In genomic region chr17:9435165-9435564, GRCh38 we compare ENCODE assay signal across 39 cellular contexts.
"Had no signal": no experiment of that assay in that cellular context is flagged by ENCODE, and none has a peak within 500 bp of the region (broad histone marks: within the 10 kb centered on the region; RNA-seq: fewer than 3 reads in every experiment).

No MANE protein-coding gene starts in this region.

- H3K27me3 Mint-ChIP-seq: activated CD4-positive, alpha-beta memory T cell treated with anti-CD3 and anti-CD28 coated beads for 36 hours; activated CD4-positive, alpha-beta T cell treated with anti-CD3 and anti-CD28 coated beads, Interleukin-2, amount 10 ng/mL, durations not matched to agents 24 days and 14 days; activated CD8-positive, alpha-beta T cell treated with anti-CD3 and anti-CD28 coated beads for 36 hours; activated naive CD4-positive, alpha-beta T cell treated with anti-CD3 and anti-CD28 coated beads, Interleukin-2, amount 50 U/mL, for 24 hours; activated naive CD8-positive, alpha-beta T cell; activated naive CD8-positive, alpha-beta T cell treated with anti-CD3 and anti-CD28 coated beads, Interleukin-2, amount 10 ng/mL, durations not matched to agents 7 days and 5 days; activated naive CD8-positive, alpha-beta T cell treated with anti-CD3 and anti-CD28 coated beads, Interleukin-2, amount 50 U/mL, for 24 hours; activated T-helper 17 cell treated with anti-CD3 and anti-CD28 coated beads, Interleukin-2, amount 50 U/mL, for 72 hours; brain; central memory CD8-positive, alpha-beta T cell had no signal

- H3K4me3 ChIP-seq: ascending aorta, cardiac muscle cell had no signal

- H3K36me3 Mint-ChIP-seq: WTC11 had no signal

- DNase-seq: activated CD4-positive, alpha-beta memory T cell treated with anti-CD3 and anti-CD28 coated beads for 36 hours; activated CD4-positive, alpha-beta T cell treated with anti-CD3 and anti-CD28 coated beads for 1 hour; activated CD4-positive, alpha-beta T cell treated with anti-CD3 and anti-CD28 coated beads for 4 hours; activated CD4-positive, alpha-beta T cell treated with anti-CD3 and anti-CD28 coated beads, Interleukin-2, amount 10 ng/mL, durations not matched to agents 24 days and 14 days; activated CD4-positive, alpha-beta T cell treated with anti-CD3 and anti-CD28 coated beads, Interleukin-2, amount 50 U/mL, for 1 hour; activated CD4-positive, alpha-beta T cell treated with anti-CD3 and anti-CD28 coated beads, Interleukin-2, amount 50 U/mL, for 4 hours; activated CD4-positive, CD25-positive, alpha-beta regulatory T cell; activated CD8-positive, alpha-beta memory T cell treated with anti-CD3 and anti-CD28 coated beads, Interleukin-2, amount 50 U/mL, for 4 hours; activated CD8-positive, alpha-beta T cell treated with anti-CD3 and anti-CD28 coated beads for 36 hours; activated effector memory CD4-positive, alpha-beta T cell treated with anti-CD3 and anti-CD28 coated beads, Interleukin-2, amount 50 U/mL, for 16 hours; activated gamma-delta T cell treated with Interleukin-2 at 50 U/mL for 16 hours; activated naive CD4-positive, alpha-beta T cell; activated naive CD4-positive, alpha-beta T cell treated with anti-CD3 and anti-CD28 coated beads for 36 hours; activated naive CD8-positive, alpha-beta T cell treated with anti-CD3 and anti-CD28 coated beads, Interleukin-2, amount 10 ng/mL, durations not matched to agents 7 days and 5 days; activated naive CD8-positive, alpha-beta T cell treated with anti-CD3 and anti-CD28 coated beads, Interleukin-2, amount 50 U/mL, for 24 hours; activated T-cell treated with anti-CD3 and anti-CD28 coated beads for 4 hours; activated T-cell treated with anti-CD3 and anti-CD28 coated beads, Interleukin-2, amount 50 U/mL, for 1 hour; activated T-cell treated with anti-CD3 and anti-CD28 coated beads, Interleukin-2, amount 50 U/mL, for 4 hours; activated T-cell treated with anti-CD3 and anti-CD28 coated beads, Interleukin-2, amount 50 U/mL, for 72 hours; amygdala; anterior cingulate cortex; caudate nucleus; cerebellar nuclear complex; T-helper 1 cell; T-helper 2 cell; T-helper 9 cell; WERI-Rb-1 had no signal

- H3K27ac Mint-ChIP-seq: activated CD4-positive, alpha-beta memory T cell treated with anti-CD3 and anti-CD28 coated beads for 36 hours; activated CD4-positive, alpha-beta T cell treated with anti-CD3 and anti-CD28 coated beads, Interleukin-2, amount 10 ng/mL, durations not matched to agents 24 days and 14 days; activated CD8-positive, alpha-beta T cell treated with anti-CD3 and anti-CD28 coated beads for 36 hours; activated naive CD4-positive, alpha-beta T cell treated with anti-CD3 and anti-CD28 coated beads for 36 hours; activated naive CD4-positive, alpha-beta T cell treated with anti-CD3 and anti-CD28 coated beads, Interleukin-2, amount 50 U/mL, for 24 hours; activated naive CD8-positive, alpha-beta T cell; activated naive CD8-positive, alpha-beta T cell treated with anti-CD3 and anti-CD28 coated beads, Interleukin-2, amount 10 ng/mL, durations not matched to agents 7 days and 5 days; activated naive CD8-positive, alpha-beta T cell treated with anti-CD3 and anti-CD28 coated beads, Interleukin-2, amount 50 U/mL, for 24 hours; activated T-cell treated with anti-CD3 and anti-CD28 coated beads, Interleukin-2, amount 50 U/mL, for 72 hours; activated T-helper 1 cell treated with anti-CD3 and anti-CD28 coated beads, Interleukin-12 subunit alpha, Interleukin-12 subunit beta, Interleukin-2, Interleukin-4 antibody, amounts not matched to agents 30 ng/mL and 10 ng/mL and 1 ng/mL, durations not matched to agents 14 hours and 24 hours and 36 hours; activated T-helper 17 cell treated with anti-CD3 and anti-CD28 coated beads, Interleukin-2, amount 50 U/mL, for 72 hours; brain; T-helper 1 cell treated with Interleukin-12 subunit alpha and Interleukin-12 subunit beta and Interleukin-4 antibody, amounts not matched to agents 30 μg/mL and 1 μg/mL, for 36 hours; T-helper 2 cell treated with Interferon-gamma antibody and Interleukin-4, amounts not matched to agents 5 μg/mL and 100 μg/mL, for 36 hours; WTC11 had no signal

- ATAC-seq: activated CD4-positive, CD25-positive, alpha-beta regulatory T cell treated with anti-CD3 and anti-CD28 coated beads, Interleukin-2, amount 50 U/mL, for 24 hours; activated CD8-positive, alpha-beta T cell treated with anti-CD3 and anti-CD28 coated beads for 36 hours; activated naive CD8-positive, alpha-beta T cell treated with anti-CD3 and anti-CD28 coated beads, Interleukin-2, amount 50 U/mL, for 24 hours; activated T-cell treated with anti-CD3 and anti-CD28 coated beads, Interleukin-2, amount 50 U/mL, for 4 hours; activated T-cell treated with anti-CD3 and anti-CD28 coated beads, Interleukin-2, amount 50 U/mL, for 72 hours; activated T-helper 17 cell treated with anti-CD3 and anti-CD28 coated beads, Interleukin-2, amount 50 U/mL, for 72 hours; WTC11 had no signal

- H3K9me3 ChIP-seq: ascending aorta had no signal

- H3K4me3 Mint-ChIP-seq: activated CD4-positive, alpha-beta memory T cell treated with anti-CD3 and anti-CD28 coated beads for 36 hours; activated CD4-positive, alpha-beta T cell treated with anti-CD3 and anti-CD28 coated beads, Interleukin-2, amount 10 ng/mL, durations not matched to agents 24 days and 14 days; activated CD8-positive, alpha-beta T cell treated with anti-CD3 and anti-CD28 coated beads for 36 hours; activated naive CD4-positive, alpha-beta T cell treated with anti-CD3 and anti-CD28 coated beads for 36 hours; activated naive CD4-positive, alpha-beta T cell treated with anti-CD3 and anti-CD28 coated beads, Interleukin-2, amount 50 U/mL, for 24 hours; activated naive CD8-positive, alpha-beta T cell; activated naive CD8-positive, alpha-beta T cell treated with anti-CD3 and anti-CD28 coated beads, Interleukin-2, amount 10 ng/mL, durations not matched to agents 7 days and 5 days; activated naive CD8-positive, alpha-beta T cell treated with anti-CD3 and anti-CD28 coated beads, Interleukin-2, amount 50 U/mL, for 24 hours; activated T-cell treated with anti-CD3 and anti-CD28 coated beads, Interleukin-2, amount 50 U/mL, for 4 hours; activated T-cell treated with anti-CD3 and anti-CD28 coated beads, Interleukin-2, amount 50 U/mL, for 72 hours; activated T-helper 1 cell treated with anti-CD3 and anti-CD28 coated beads, Interleukin-12 subunit alpha, Interleukin-12 subunit beta, Interleukin-2, Interleukin-4 antibody, amounts not matched to agents 30 ng/mL and 10 ng/mL and 1 ng/mL, durations not matched to agents 14 hours and 24 hours and 36 hours; activated T-helper 17 cell treated with anti-CD3 and anti-CD28 coated beads, Interleukin-2, amount 50 U/mL, for 72 hours; brain; central memory CD8-positive, alpha-beta T cell; T-helper 1 cell treated with Interleukin-12 subunit alpha and Interleukin-12 subunit beta and Interleukin-4 antibody, amounts not matched to agents 30 μg/mL and 1 μg/mL, for 36 hours; T-helper 2 cell treated with Interferon-gamma antibody and Interleukin-4, amounts not matched to agents 5 μg/mL and 100 μg/mL, for 36 hours; WTC11 had no signal

- H3K27ac ChIP-seq: ascending aorta, cardiac muscle cell, WERI-Rb-1 had no signal

- H3K27me3 ChIP-seq: ascending aorta, cardiac muscle cell had no signal

- H3K9me3 Mint-ChIP-seq: activated CD4-positive, alpha-beta memory T cell treated with anti-CD3 and anti-CD28 coated beads for 36 hours; activated CD4-positive, alpha-beta T cell treated with anti-CD3 and anti-CD28 coated beads, Interleukin-2, amount 10 ng/mL, durations not matched to agents 24 days and 14 days; activated CD8-positive, alpha-beta T cell treated with anti-CD3 and anti-CD28 coated beads for 36 hours; activated naive CD4-positive, alpha-beta T cell treated with anti-CD3 and anti-CD28 coated beads for 36 hours; activated naive CD4-positive, alpha-beta T cell treated with anti-CD3 and anti-CD28 coated beads, Interleukin-2, amount 50 U/mL, for 24 hours; activated naive CD8-positive, alpha-beta T cell treated with anti-CD3 and anti-CD28 coated beads, Interleukin-2, amount 10 ng/mL, durations not matched to agents 7 days and 5 days; activated naive CD8-positive, alpha-beta T cell treated with anti-CD3 and anti-CD28 coated beads, Interleukin-2, amount 50 U/mL, for 24 hours; activated T-cell treated with anti-CD3 and anti-CD28 coated beads, Interleukin-2, amount 50 U/mL, for 4 hours; activated T-cell treated with anti-CD3 and anti-CD28 coated beads, Interleukin-2, amount 50 U/mL, for 72 hours; activated T-helper 1 cell treated with anti-CD3 and anti-CD28 coated beads, Interleukin-12 subunit alpha, Interleukin-12 subunit beta, Interleukin-2, Interleukin-4 antibody, amounts not matched to agents 30 ng/mL and 10 ng/mL and 1 ng/mL, durations not matched to agents 14 hours and 24 hours and 36 hours; activated T-helper 17 cell treated with anti-CD3 and anti-CD28 coated beads, Interleukin-2, amount 50 U/mL, for 72 hours; central memory CD8-positive, alpha-beta T cell; T-helper 1 cell treated with Interleukin-12 subunit alpha and Interleukin-12 subunit beta and Interleukin-4 antibody, amounts not matched to agents 30 μg/mL and 1 μg/mL, for 36 hours; T-helper 2 cell treated with Interferon-gamma antibody and Interleukin-4, amounts not matched to agents 5 μg/mL and 100 μg/mL, for 36 hours had no signal

- H3K36me3 ChIP-seq: cardiac muscle cell, WERI-Rb-1 had no signal
